1 cellular context compared by ENCODE assay signal in genomic region chr1:40862008-40862863, GRCh38.
TF ChIP-seq lines count a peak whose summit lies in the region.

A gene with protein sequence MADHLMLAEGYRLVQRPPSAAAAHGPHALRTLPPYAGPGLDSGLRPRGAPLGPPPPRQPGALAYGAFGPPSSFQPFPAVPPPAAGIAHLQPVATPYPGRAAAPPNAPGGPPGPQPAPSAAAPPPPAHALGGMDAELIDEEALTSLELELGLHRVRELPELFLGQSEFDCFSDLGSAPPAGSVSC (minus strand): TSS chr1:40862363. CDS start chr1:40862127, 236 bp downstream.

TF ChIP-seq in K562, 482 proteins besides CTCF, POLR2A, EP300 and RAD21 (continued from another document):
- TF ChIP-seq, protein P1, sequence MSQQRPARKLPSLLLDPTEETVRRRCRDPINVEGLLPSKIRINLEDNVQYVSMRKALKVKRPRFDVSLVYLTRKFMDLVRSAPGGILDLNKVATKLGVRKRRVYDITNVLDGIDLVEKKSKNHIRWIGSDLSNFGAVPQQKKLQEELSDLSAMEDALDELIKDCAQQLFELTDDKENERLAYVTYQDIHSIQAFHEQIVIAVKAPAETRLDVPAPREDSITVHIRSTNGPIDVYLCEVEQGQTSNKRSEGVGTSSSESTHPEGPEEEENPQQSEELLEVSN (IDR thresholded peaks at IDR 0.05; ENCODE audit: borderline replicate concordance in 1 of 2, extremely low read depth in 1 of 2, insufficient read depth in 1 of 2, insufficient read length in 1 of 2, low read depth in 1 of 2, low read length in 1 of 2, poor library complexity in 1 of 2, severe bottlenecking in 1 of 2): peak in 1 of 2 experiments; percentile 0
- TF ChIP-seq HNRNPUL1 (IDR thresholded peaks at IDR 0.05; ENCODE audit: low read length): no peak
- no peak for TF ChIP-seq ILK (tag; IDR thresholded peaks at IDR 0.05; ENCODE audit: borderline replicate concordance, low read depth)
- TF ChIP-seq WHSC1 (IDR thresholded peaks at IDR 0.05; ENCODE audit: low read length): no peak
- no peak; the same call in 1 of the 2 replicates for TF ChIP-seq ESRRA (IDR thresholded peaks at IDR 0.05; ENCODE audit: borderline replicate concordance, low read depth)
- TF ChIP-seq MITF (IDR thresholded peaks at IDR 0.05): no peak
- no peak for TF ChIP-seq HNRNPK (IDR thresholded peaks at IDR 0.05; ENCODE audit: low read depth, low read length, poor library complexity, severe bottlenecking)
- no peak for TF ChIP-seq MCM2 (IDR thresholded peaks at IDR 0.05; ENCODE audit: low read depth)
- TF ChIP-seq TRIM24 (IDR thresholded peaks at IDR 0.05): no peak
- TF ChIP-seq NBN (IDR thresholded peaks at IDR 0.05; ENCODE audit: low read depth): peak; percentile 78
- TF ChIP-seq DACH1 (IDR thresholded peaks at IDR 0.05; ENCODE audit: partially characterized antibody): no peak
- no peak for TF ChIP-seq ZZZ3 (IDR thresholded peaks at IDR 0.05)
- no peak for TF ChIP-seq SMARCB1 (IDR thresholded peaks at IDR 0.05; ENCODE audit: insufficient read length, low read depth)
- no peak for TF ChIP-seq DMBX1 (CRISPR knock-in tag; IDR thresholded peaks at IDR 0.05; ENCODE audit: borderline replicate concordance)
- peak; percentile 68 for TF ChIP-seq ETV1 (tag; conservative IDR thresholded peaks at IDR 0.05; ENCODE audit: low read depth)
- TF ChIP-seq SPI1 (IDR thresholded peaks at IDR 0.05; ENCODE audit: borderline replicate concordance, low read depth, low read length): 0 out of 2 replicates have a peak, but pooled peaks have one; percentile 8
- no peak for TF ChIP-seq HMG20B (CRISPR knock-in tag; IDR thresholded peaks at IDR 0.05)
- TF ChIP-seq, protein P2, sequence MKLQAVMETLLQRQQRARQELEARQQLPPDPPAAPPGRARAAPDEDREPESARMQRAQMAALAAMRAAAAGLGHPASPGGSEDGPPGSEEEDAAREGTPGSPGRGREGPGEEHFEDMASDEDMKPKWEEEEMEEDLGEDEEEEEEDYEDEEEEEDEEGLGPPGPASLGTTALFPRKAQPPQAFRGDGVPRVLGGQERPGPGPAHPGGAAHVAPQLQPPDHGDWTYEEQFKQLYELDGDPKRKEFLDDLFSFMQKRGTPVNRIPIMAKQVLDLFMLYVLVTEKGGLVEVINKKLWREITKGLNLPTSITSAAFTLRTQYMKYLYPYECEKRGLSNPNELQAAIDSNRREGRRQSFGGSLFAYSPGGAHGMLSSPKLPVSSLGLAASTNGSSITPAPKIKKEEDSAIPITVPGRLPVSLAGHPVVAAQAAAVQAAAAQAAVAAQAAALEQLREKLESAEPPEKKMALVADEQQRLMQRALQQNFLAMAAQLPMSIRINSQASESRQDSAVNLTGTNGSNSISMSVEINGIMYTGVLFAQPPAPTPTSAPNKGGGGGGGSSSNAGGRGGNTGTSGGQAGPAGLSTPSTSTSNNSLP (IDR thresholded peaks at IDR 0.05; ENCODE audit: borderline replicate concordance, low read depth, low read length): 0 out of 2 replicates have a peak, but pooled peaks have one; percentile 10
- no peak for TF ChIP-seq FOSL1 (tag; conservative IDR thresholded peaks at IDR 0.05)
- TF ChIP-seq ELF2 (CRISPR knock-in tag; IDR thresholded peaks at IDR 0.05): no peak
- TF ChIP-seq ZNF212 (CRISPR knock-in tag; IDR thresholded peaks at IDR 0.05): no peak
- TF ChIP-seq MBD1 (CRISPR knock-in tag; IDR thresholded peaks at IDR 0.05): peak; percentile 95; the same call in 1 of the 2 replicates
- TF ChIP-seq ZNF24 (IDR thresholded peaks at IDR 0.05): no peak
- TF ChIP-seq, protein P3, sequence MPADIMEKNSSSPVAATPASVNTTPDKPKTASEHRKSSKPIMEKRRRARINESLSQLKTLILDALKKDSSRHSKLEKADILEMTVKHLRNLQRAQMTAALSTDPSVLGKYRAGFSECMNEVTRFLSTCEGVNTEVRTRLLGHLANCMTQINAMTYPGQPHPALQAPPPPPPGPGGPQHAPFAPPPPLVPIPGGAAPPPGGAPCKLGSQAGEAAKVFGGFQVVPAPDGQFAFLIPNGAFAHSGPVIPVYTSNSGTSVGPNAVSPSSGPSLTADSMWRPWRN (IDR thresholded peaks at IDR 0.05; ENCODE audit: low read depth): no peak
- TF ChIP-seq ZNF77 (CRISPR knock-in tag; IDR thresholded peaks at IDR 0.05): no peak
- TF ChIP-seq RBM39 (optimal IDR thresholded peaks at IDR 0.05; ENCODE audit: low read depth, low read length): no peak
- TF ChIP-seq ESRRB (CRISPR knock-in tag; IDR thresholded peaks at IDR 0.05; ENCODE audit: borderline replicate concordance): no peak
- TF ChIP-seq ZNF165 (CRISPR knock-in tag; IDR thresholded peaks at IDR 0.05; ENCODE audit: borderline replicate concordance): no peak
- peak; percentile 94 for TF ChIP-seq CC2D1A (IDR thresholded peaks at IDR 0.05)
- no peak for TF ChIP-seq POLR2AphosphoS2 (IDR thresholded peaks at IDR 0.05; ENCODE audit: low read length)
- no peak for TF ChIP-seq PHF20 (IDR thresholded peaks at IDR 0.05; ENCODE audit: partially characterized antibody)
- no peak for TF ChIP-seq TAF1 (IDR thresholded peaks at IDR 0.05; ENCODE audit: control insufficient read depth, extremely low read depth, insufficient read depth, low read length, severe bottlenecking)
- no peak for TF ChIP-seq MIER1 (IDR thresholded peaks at IDR 0.05; ENCODE audit: low read depth)
- TF ChIP-seq ZNF444 (CRISPR knock-in tag; IDR thresholded peaks at IDR 0.05): no peak
- no peak for TF ChIP-seq TGIF2 (CRISPR knock-in tag; IDR thresholded peaks at IDR 0.05)
- no peak for TF ChIP-seq NFIC (IDR thresholded peaks at IDR 0.05)
- TF ChIP-seq TAL1 (IDR thresholded peaks at IDR 0.05): no peak
- no peak for TF ChIP-seq C11orf30 (IDR thresholded peaks at IDR 0.05; ENCODE audit: low read depth)
- no peak for TF ChIP-seq BRF1 (IDR thresholded peaks at IDR 0.05; ENCODE audit: borderline replicate concordance, extremely low read depth, insufficient read length)
- no peak for TF ChIP-seq SRSF1 (IDR thresholded peaks at IDR 0.05; ENCODE audit: low read depth, low read length)
- TF ChIP-seq YY1 (IDR thresholded peaks at IDR 0.05; ENCODE audit: borderline replicate concordance in 1 of 3, control insufficient read depth in 1 of 3, extremely low read depth in 1 of 3, insufficient read depth in 3 of 3, insufficient read length in 1 of 3, insufficient replicate concordance in 2 of 3, low read depth in 1 of 3, low read length in 2 of 3): peak in 1 of 3 experiments; percentile 44
- TF ChIP-seq SLC30A9 (CRISPR knock-in tag; IDR thresholded peaks at IDR 0.05): no peak
- no peak for TF ChIP-seq EWSR1 (IDR thresholded peaks at IDR 0.05; ENCODE audit: borderline replicate concordance, low read depth, partially characterized antibody)
- no peak for TF ChIP-seq MBD2 (IDR thresholded peaks at IDR 0.05; ENCODE audit: borderline replicate concordance, low read depth)
- no peak for TF ChIP-seq NCOR1 (IDR thresholded peaks at IDR 0.05)
- TF ChIP-seq SAFB2 (IDR thresholded peaks at IDR 0.05; ENCODE audit: borderline replicate concordance, low read depth, low read length, severe bottlenecking): no peak
- no peak for TF ChIP-seq GATA2 (CRISPR knock-in tag; IDR thresholded peaks at IDR 0.05)
- no peak for TF ChIP-seq NCOA2 (IDR thresholded peaks at IDR 0.05; ENCODE audit: partially characterized antibody in 2 of 2)
- TF ChIP-seq ZNF79 (CRISPR knock-in tag; IDR thresholded peaks at IDR 0.05; ENCODE audit: low read depth): no peak
- TF ChIP-seq IFI16 (CRISPR knock-in tag; IDR thresholded peaks at IDR 0.05): no peak
- TF ChIP-seq OTX1 (CRISPR knock-in tag; IDR thresholded peaks at IDR 0.05): no peak
- 0 out of 2 replicates have a peak, but pooled peaks have one; percentile 23 for TF ChIP-seq POLR2AphosphoS5 (IDR thresholded peaks at IDR 0.05; ENCODE audit: control insufficient read depth, insufficient read depth, low read depth, low read length)
- TF ChIP-seq ZSCAN32 (CRISPR knock-in tag; IDR thresholded peaks at IDR 0.05): no peak
- TF ChIP-seq JUND (IDR thresholded peaks at IDR 0.05; ENCODE audit: borderline replicate concordance, low read depth, low read length): peak; percentile 63; the same call in 1 of the 2 replicates
- peak; percentile 69; the same call in 1 of the 3 replicates for TF ChIP-seq JUND (tag; IDR thresholded peaks at IDR 0.05; ENCODE audit: borderline replicate concordance, low read depth, low read length)
- no peak for TF ChIP-seq TAF7 (tag; IDR thresholded peaks at IDR 0.05)
- TF ChIP-seq RB1 (IDR thresholded peaks at IDR 0.05; ENCODE audit: low read depth): peak; percentile 67
